ENCODE assay signal across 8 cellular contexts in genomic region chr6:39746795-39747194, GRCh38. TPM values are rescaled to one million over a fixed set of nuclear protein-coding genes. Genes with fewer than 3 reads are reported as not detected.
"Had no signal": no experiment of that assay in that cellular context is flagged by ENCODE, and none has a peak within 500 bp of the region (broad histone marks: within the 10 kb centered on the region; RNA-seq: fewer than 3 reads in every experiment).

No MANE protein-coding gene starts in this region.

- H2AFZ ChIP-seq: GM23338 had no signal

- DNase-seq: H9, HCEC 1CT, IMR-90, Karpas-422, KBM-7 had no signal

- H3K4me2 ChIP-seq: GM23338, KMS-11 had no signal

- H3K27ac ChIP-seq: KMS-11 had no signal

- ATAC-seq: GM23338 had no signal

- H3K9ac ChIP-seq: KMS-11 had no signal

- H3K4me3 ChIP-seq: GM23338 had no signal

RNA-seq across cellular contexts. Expression of gene KIF6, which starts 21.6 kb away (rescaled TPM):
- total RNA-seq: HT-29 had no signal

RNA-seq across cellular contexts. Expression of gene DAAM2, which starts 45.4 kb away (rescaled TPM):
- total RNA-seq: HT-29 had no signal
